In genomic region chr13:110639935-110640334, GRCh38 we compare ENCODE assay signal across 21 cellular contexts. TPM values are rescaled to one million over a fixed set of nuclear protein-coding genes. Genes with fewer than 3 reads are reported as not detected.
DNase-seq lines count a peak whose midpoint lies in the region; ATAC-seq and TF ChIP-seq lines count a peak whose summit lies in the region.
"Had no signal": no experiment of that assay in that cellular context is flagged by ENCODE, and none has a peak within 500 bp of the region (broad histone marks: within the 10 kb centered on the region; RNA-seq: fewer than 3 reads in every experiment).

No MANE protein-coding gene starts in this region.

- peak overlapping the region in 6 of 7 donors; percentile 12 to 62 (median 39) for H3K27ac Mint-ChIP-seq in CD4-positive, alpha-beta memory T cell
- H3K27ac Mint-ChIP-seq in endodermal cell, result peak overlapping the region; percentile 82

- no peak for TF ChIP-seq POLR2A in sigmoid colon (IDR thresholded peaks at IDR 0.05)

- H3K4me1 ChIP-seq in CD4-positive, alpha-beta memory T cell (ENCODE audit: insufficient read depth, low read length), result no peaks in the 10 kb centered on the region
- H3K4me1 ChIP-seq in OCI-LY1 (ENCODE audit: insufficient read depth, low read length, severe bottlenecking), result peaks cover 72% of the 10 kb centered on the region
- peaks cover 18% of the 10 kb centered on the region for H3K4me1 ChIP-seq in endodermal cell (ENCODE audit: control insufficient read depth, insufficient read depth, low read length)
- H3K4me1 ChIP-seq in sigmoid colon, result peaks cover 0 to 27% (median 26%) of the 10 kb centered on the region in 4 donors
- H3K4me1 ChIP-seq: foreskin keratinocyte had no signal

- H3K4me1 Mint-ChIP-seq in CD4-positive, alpha-beta memory T cell, result peaks cover 0 to 4% (median 0%) of the 10 kb centered on the region in 4 donors
- peaks cover 30% of the 10 kb centered on the region for H3K4me1 Mint-ChIP-seq in endodermal cell

- no peaks in the 10 kb centered on the region for H3K9me2 ChIP-seq in OCI-LY1 (ENCODE audit: low read depth, low read length)

- H3K4me2 ChIP-seq in OCI-LY1 (ENCODE audit: low read length), result no peak overlapping the region
- H3K4me2 ChIP-seq: hepatocyte had no signal

- WGBS in endodermal cell (ENCODE audit: insufficient coverage in 1 of 2, insufficient read length in 1 of 2), 2 experiments, result 64 to 100% methylated on average over 1 to 5 of the region's 5 CpGs
- WGBS in sigmoid colon, 2 donors, result 69 to 81% methylated on average over 5 of the region's 5 CpGs

- H3K36me3 ChIP-seq in CD4-positive, alpha-beta memory T cell (ENCODE audit: insufficient read depth, low read length), result peaks cover 54% of the 10 kb centered on the region
- H3K36me3 ChIP-seq in OCI-LY1 (ENCODE audit: insufficient read depth, low read length), result peaks cover 90% of the 10 kb centered on the region
- H3K36me3 ChIP-seq in endodermal cell (ENCODE audit: control insufficient read depth, insufficient read depth, low read length), result peaks cover 80% of the 10 kb centered on the region
- peaks cover 46 to 81% (median 57%) of the 10 kb centered on the region in 4 donors for H3K36me3 ChIP-seq in sigmoid colon

- DNase-seq in CD4-positive, alpha-beta memory T cell, result no peak
- DNase-seq in endodermal cell (peak; percentile 60), sigmoid colon (no peak), T-helper 9 cell (no peak)
- DNase-seq: activated CD4-positive, alpha-beta T cell treated with anti-CD3 and anti-CD28 coated beads, Interleukin-2, amount 50 U/mL, for 48 hours; EL; foreskin keratinocyte; NCI-H187; NCI-H345; NCI-H82; OCI-M1; SIG-M5; stimulated activated CD4-positive, alpha-beta T cell treated with anti-CD3 and anti-CD28 coated beads, Interleukin-12 subunit alpha, Interleukin-12 subunit beta, amount 100 ng/mL, for 4 hours; stimulated activated CD8-positive, alpha-beta memory T cell treated with anti-CD3 and anti-CD28 coated beads, Interleukin-4, amount 100 ng/mL, for 48 hours; T-helper 1 cell had no signal

- no peak overlapping the region for H3K27ac ChIP-seq in CD4-positive, alpha-beta memory T cell (ENCODE audit: low read depth, low read length)
- H3K27ac ChIP-seq in OCI-LY1 (ENCODE audit: low read depth, low read length, poor library complexity, severe bottlenecking) (peak overlapping the region; percentile 93), endodermal cell (ENCODE audit: low read depth, low read length) (peak overlapping the region; percentile 7), sigmoid colon (peak overlapping the region in 3 of 4 donors; percentile 53 to 78 (median 72))
- H3K27ac ChIP-seq: epithelial cell of prostate, foreskin keratinocyte, hepatocyte had no signal

- no peak for TF ChIP-seq EP300 in sigmoid colon (IDR thresholded peaks at IDR 0.05)

- H4K20me1 ChIP-seq in OCI-LY1 (ENCODE audit: insufficient read depth, low read length), result no peaks in the 10 kb centered on the region

- TF ChIP-seq CTCF in OCI-LY1 (IDR thresholded peaks at IDR 0.05; ENCODE audit: low read length) (no peak), endodermal cell (conservative IDR thresholded peaks at IDR 0.05) (peak; percentile 24), sigmoid colon (IDR thresholded peaks at IDR 0.05) (no peak)

- POLR2A ChIA-PET in CD4-positive, alpha-beta memory T cell (lab: Charles Lee; ENCODE audit: partially characterized antibody), result no interaction called here

- peaks cover 40 to 78% of the 10 kb centered on the region in 2 donors for H3K36me3 Mint-ChIP-seq in CD4-positive, alpha-beta memory T cell
- peaks cover 80% of the 10 kb centered on the region for H3K36me3 Mint-ChIP-seq in endodermal cell (ENCODE audit: low read depth)

- 0 out of 2 replicates have a peak, but pooled peaks cover 2% of the 10 kb centered on the region for H3F3A ChIP-seq in OCI-LY1 (ENCODE audit: insufficient read depth, low read length)

- H3K27me3 Mint-ChIP-seq in CD4-positive, alpha-beta memory T cell, result no peaks in the 10 kb centered on the region
- H3K27me3 Mint-ChIP-seq in endodermal cell (ENCODE audit: insufficient read depth), result no peaks in the 10 kb centered on the region

- H3K9me3 ChIP-seq in CD4-positive, alpha-beta memory T cell (ENCODE audit: control insufficient read depth in 1 of 2, low read length in 2 of 2), result no peaks in the 10 kb centered on the region
- H3K9me3 ChIP-seq in OCI-LY1 (ENCODE audit: low read length) (no peaks in the 10 kb centered on the region), endodermal cell (ENCODE audit: control insufficient read depth, low read length) (no peaks in the 10 kb centered on the region), sigmoid colon (no peaks in the 10 kb centered on the region)
- H3K9me3 ChIP-seq: testis had no signal

- no peak overlapping the region for H3K4me3 ChIP-seq in CD4-positive, alpha-beta memory T cell (ENCODE audit: low read length in 2 of 2)
- H3K4me3 ChIP-seq in OCI-LY1 (ENCODE audit: low read depth, low read length, poor library complexity, severe bottlenecking) (no peak overlapping the region), endodermal cell (ENCODE audit: low read length) (no peak overlapping the region), sigmoid colon (no peak overlapping the region)
- H3K4me3 ChIP-seq: hepatocyte, testis had no signal

- ATAC-seq in GM18870 (IDR thresholded peaks at IDR 0.05; ENCODE audit: unreplicated experiment) (no peak), esophagus mucosa (no peak)
- ATAC-seq: foreskin keratinocyte had no signal

- H3K79me2 ChIP-seq in OCI-LY1 (ENCODE audit: insufficient read depth, low read length), result no peaks in the 10 kb centered on the region

- H3K9me3 Mint-ChIP-seq in CD4-positive, alpha-beta memory T cell, result peaks cover 0 to 2% (median 0%) of the 10 kb centered on the region in 8 donors
- no peaks in the 10 kb centered on the region for H3K9me3 Mint-ChIP-seq in endodermal cell

- no peak overlapping the region for H3K4me3 Mint-ChIP-seq in CD4-positive, alpha-beta memory T cell
- H3K4me3 Mint-ChIP-seq in endodermal cell, result no peak overlapping the region

- CTCF ChIA-PET in CD4-positive, alpha-beta memory T cell (lab: Charles Lee; ENCODE audit: partially characterized antibody), result no interaction called here

- H3K9ac ChIP-seq in OCI-LY1 (ENCODE audit: low read length), result no peak overlapping the region; the same call in 1 of the 2 replicates
- no peak overlapping the region for H3K9ac ChIP-seq in endodermal cell (ENCODE audit: extremely low read depth, low read length, poor library complexity, severe bottlenecking)

- H2AFZ ChIP-seq in OCI-LY1 (ENCODE audit: low read length), result no peak overlapping the region
- H2AFZ ChIP-seq: hepatocyte had no signal

- intact Hi-C loops in CD4-positive, alpha-beta memory T cell (cut with micrococcal nuclease), result no loop called here
- intact Hi-C loops in sigmoid colon (cut with DNase I), result loop anchor here (5.0 kb wide), 2 partner anchors 42 to 48 kb away; no protein-coding TSS in a partner anchor

- H3K27me3 ChIP-seq in CD4-positive, alpha-beta memory T cell (ENCODE audit: insufficient read depth, low read length), result no peaks in the 10 kb centered on the region
- no peaks in the 10 kb centered on the region for H3K27me3 ChIP-seq in OCI-LY1 (ENCODE audit: insufficient read depth, low read length)
- no peaks in the 10 kb centered on the region for H3K27me3 ChIP-seq in endodermal cell (ENCODE audit: control insufficient read depth, insufficient read depth, low read length, poor library complexity, severe bottlenecking)
- no peaks in the 10 kb centered on the region for H3K27me3 ChIP-seq in sigmoid colon
- H3K27me3 ChIP-seq: foreskin keratinocyte, hepatocyte, testis had no signal

RNA-seq across cellular contexts. Expression of gene NAXD, which starts 24.6 kb away (rescaled TPM):
- 10 to 100 TPM; 32.6 to 33.4 TPM for total RNA-seq in CD4-positive, alpha-beta memory T cell
- polyA plus RNA-seq in CD4-positive, alpha-beta memory T cell, result 10 to 100 TPM; 20.4 TPM
- total RNA-seq in endodermal cell, result 10 to 100 TPM; 31.3 to 33.4 TPM
- 23.2 TPM for polyA plus RNA-seq in endodermal cell (2013, experiment 1 of 2)
- 22.0 TPM for polyA plus RNA-seq in endodermal cell (2013, experiment 2 of 2)
- total RNA-seq in sigmoid colon, result 10 to 100 TPM; 33.5 to 41.1 (median 37.2) TPM
- 10 to 100 TPM; 24.6 to 33.0 (median 30.3) TPM for polyA plus RNA-seq in sigmoid colon
- total RNA-seq in esophagus mucosa, result 21.4 TPM
